16 cellular contexts compared by ENCODE assay signal in the genomic region with DNA sequence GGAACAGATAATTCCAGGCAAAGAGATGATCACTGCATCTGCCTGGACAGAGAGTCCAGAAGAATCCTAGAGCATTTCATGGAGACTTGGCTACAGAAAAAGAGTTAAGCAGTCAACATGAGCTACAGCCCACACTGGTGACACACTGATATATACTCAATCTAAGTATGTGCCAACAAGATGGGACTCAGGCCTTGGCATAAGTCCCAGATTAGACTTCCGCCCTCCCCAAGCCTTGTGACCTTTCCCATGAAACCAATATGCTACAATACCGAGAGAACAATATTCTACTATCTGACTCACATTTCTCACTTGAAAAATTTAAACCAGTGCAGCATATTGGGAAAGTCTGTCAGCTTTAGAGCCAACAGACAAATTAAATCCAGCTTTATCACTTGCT.
"Had no signal": no experiment of that assay in that cellular context is flagged by ENCODE, and none has a peak within 500 bp of the region (broad histone marks: within the 10 kb centered on the region; RNA-seq: fewer than 3 reads in every experiment).

No MANE protein-coding gene starts in this region.

- H3K27me3 ChIP-seq: adrenal gland, esophagus muscularis mucosa, spleen, transverse colon had no signal

- H3K36me3 ChIP-seq: adrenal gland, esophagus muscularis mucosa, spleen, transverse colon had no signal

- H3K4me1 ChIP-seq: adrenal gland, esophagus muscularis mucosa, spleen, transverse colon had no signal

- H3K27ac ChIP-seq: adrenal gland, dorsolateral prefrontal cortex, esophagus muscularis mucosa, spleen, transverse colon had no signal

- H3K9me3 ChIP-seq: adrenal gland, esophagus muscularis mucosa, mucosa of descending colon, transverse colon had no signal

- H3K4me3 ChIP-seq: adrenal gland, dorsolateral prefrontal cortex, esophagus muscularis mucosa, mucosa of descending colon, spleen, transverse colon had no signal

- DNase-seq: activated naive CD4-positive, alpha-beta T cell treated with anti-CD3 and anti-CD28 coated beads, Interleukin-2, amount 50 U/mL, for 16 hours; activated T-cell treated with anti-CD3 and anti-CD28 coated beads, Interleukin-2, amount 50 U/mL, for 1 hour; dorsolateral prefrontal cortex; immature natural killer cell; left colon; mammary epithelial cell; mucosa of descending colon; natural killer cell; right cardiac atrium; spleen; stimulated activated CD4-positive, alpha-beta T cell treated with anti-CD3 and anti-CD28 coated beads, Interleukin-2, amount 100 ng/mL, for 24 hours; stimulated activated naive B cell treated with anti-CD40 and anti-IgM and Interleukin-4, amounts not matched to agents 10 μg/mL and 1 μg/mL and 100 μg/mL, for 72 hours; T-helper 17 cell; transverse colon had no signal
